In genomic region chr1:116167625-116168276, GRCh38 we compare ENCODE assay signal across 8 cellular contexts. TPM values are rescaled to one million over a fixed set of nuclear protein-coding genes. Genes with fewer than 3 reads are reported as not detected.
DNase-seq lines count a peak whose midpoint lies in the region; ATAC-seq and TF ChIP-seq lines count a peak whose summit lies in the region.

No MANE protein-coding gene starts in this region.

- H3K27ac ChIP-seq in OCI-LY1 (ENCODE audit: low read depth, low read length, poor library complexity, severe bottlenecking), result no peak overlapping the region
- no peak overlapping the region for H3K27ac ChIP-seq in neural progenitor cell

- no peak overlapping the region for H3K27ac Mint-ChIP-seq in neural progenitor cell

- ATAC-seq in esophagus mucosa, result peak; percentile 7
- no peak for ATAC-seq in HG02970 (IDR thresholded peaks at IDR 0.05; ENCODE audit: low FRiP score, unreplicated experiment)
- ATAC-seq in HG02840 (IDR thresholded peaks at IDR 0.05; ENCODE audit: low FRiP score, unreplicated experiment), result no peak

- H3K4me2 ChIP-seq in OCI-LY1 (ENCODE audit: low read length) (peak overlapping the region; percentile 65), neural progenitor cell (peak overlapping the region; percentile 90)

- peak; percentile 9 for DNase-seq in ELR (ENCODE audit: low read depth)
- DNase-seq in neural progenitor cell (ENCODE audit: low spot score), result peak; percentile 39
- no peak for DNase-seq in SHP77 (lab: John Stamatoyannopoulos, UW)
- no peak for DNase-seq in cortex of kidney (lab: John Stamatoyannopoulos, UW)

- H3K4me1 ChIP-seq in OCI-LY1 (ENCODE audit: insufficient read depth, low read length, severe bottlenecking) (peaks cover 4% of the 10 kb centered on the region), neural progenitor cell (peaks cover 14% of the 10 kb centered on the region)

- no peaks in the 10 kb centered on the region for H3K9me3 Mint-ChIP-seq in neural progenitor cell

- H3K79me2 ChIP-seq in OCI-LY1 (ENCODE audit: insufficient read depth, low read length) (no peaks in the 10 kb centered on the region), neural progenitor cell (ENCODE audit: low read depth) (no peaks in the 10 kb centered on the region)

- H3K9me2 ChIP-seq in OCI-LY1 (ENCODE audit: low read depth, low read length), result no peaks in the 10 kb centered on the region

- TF ChIP-seq CTCF in OCI-LY1 (IDR thresholded peaks at IDR 0.05; ENCODE audit: low read length), result no peak
- TF ChIP-seq CTCF in neural progenitor cell (IDR thresholded peaks at IDR 0.05), result no peak

- H3K36me3 ChIP-seq in OCI-LY1 (ENCODE audit: insufficient read depth, low read length), result no peaks in the 10 kb centered on the region
- H3K36me3 ChIP-seq in neural progenitor cell, result no peaks in the 10 kb centered on the region

- H3K4me3 Mint-ChIP-seq in neural progenitor cell, result peak overlapping the region; percentile 76

- H3K4me1 Mint-ChIP-seq in neural progenitor cell, result peaks cover 17% of the 10 kb centered on the region

- H3K27me3 Mint-ChIP-seq in neural progenitor cell (ENCODE audit: insufficient read depth, low read depth), result peaks cover 10% of the 10 kb centered on the region

- peak overlapping the region; percentile 53 for H3K4me3 ChIP-seq in OCI-LY1 (ENCODE audit: low read depth, low read length, poor library complexity, severe bottlenecking)
- H3K4me3 ChIP-seq in neural progenitor cell, result peak overlapping the region; percentile 70

- no peaks in the 10 kb centered on the region for H3K36me3 Mint-ChIP-seq in neural progenitor cell

- no peaks in the 10 kb centered on the region for H3F3A ChIP-seq in OCI-LY1 (ENCODE audit: insufficient read depth, low read length)
- H3F3A ChIP-seq in neural progenitor cell (ENCODE audit: low read depth), result no peaks in the 10 kb centered on the region

- H2AFZ ChIP-seq in OCI-LY1 (ENCODE audit: low read length), result no peak overlapping the region
- H2AFZ ChIP-seq in neural progenitor cell (replicated peaks), result peak overlapping the region; percentile 86

- no peaks in the 10 kb centered on the region for H4K20me1 ChIP-seq in OCI-LY1 (ENCODE audit: insufficient read depth, low read length)
- H4K20me1 ChIP-seq in neural progenitor cell (ENCODE audit: low read depth), result no peaks in the 10 kb centered on the region

- no peak overlapping the region; the same call in 1 of the 2 replicates for H3K9ac ChIP-seq in OCI-LY1 (ENCODE audit: low read length)
- no peak overlapping the region for H3K9ac ChIP-seq in neural progenitor cell

- H3K9me3 ChIP-seq in OCI-LY1 (ENCODE audit: low read length) (no peaks in the 10 kb centered on the region), neural progenitor cell (ENCODE audit: low read depth) (no peaks in the 10 kb centered on the region)

- H3K27me3 ChIP-seq in OCI-LY1 (ENCODE audit: insufficient read depth, low read length), result no peaks in the 10 kb centered on the region
- H3K27me3 ChIP-seq in neural progenitor cell, result peaks cover 34% of the 10 kb centered on the region

RNA-seq across cellular contexts. Expression of gene MAB21L3, which starts 56.6 kb away (rescaled TPM):
- total RNA-seq in esophagus mucosa, result 6.7 TPM
- not detected in 2 replicates for total RNA-seq in neural progenitor cell (ENCODE audit: low replicate concordance)

Comparison
In these comparisons a context has a peak if more than half of its experiments do, and no peak if none do; other contexts are left out.
1. DNase-seq: peak in ELR (single experiment) and neural progenitor cell (single experiment); none in SHP77 (0 of 2) and cortex of kidney (single experiment).